8 cellular contexts compared by ENCODE assay signal in the genomic region with DNA sequence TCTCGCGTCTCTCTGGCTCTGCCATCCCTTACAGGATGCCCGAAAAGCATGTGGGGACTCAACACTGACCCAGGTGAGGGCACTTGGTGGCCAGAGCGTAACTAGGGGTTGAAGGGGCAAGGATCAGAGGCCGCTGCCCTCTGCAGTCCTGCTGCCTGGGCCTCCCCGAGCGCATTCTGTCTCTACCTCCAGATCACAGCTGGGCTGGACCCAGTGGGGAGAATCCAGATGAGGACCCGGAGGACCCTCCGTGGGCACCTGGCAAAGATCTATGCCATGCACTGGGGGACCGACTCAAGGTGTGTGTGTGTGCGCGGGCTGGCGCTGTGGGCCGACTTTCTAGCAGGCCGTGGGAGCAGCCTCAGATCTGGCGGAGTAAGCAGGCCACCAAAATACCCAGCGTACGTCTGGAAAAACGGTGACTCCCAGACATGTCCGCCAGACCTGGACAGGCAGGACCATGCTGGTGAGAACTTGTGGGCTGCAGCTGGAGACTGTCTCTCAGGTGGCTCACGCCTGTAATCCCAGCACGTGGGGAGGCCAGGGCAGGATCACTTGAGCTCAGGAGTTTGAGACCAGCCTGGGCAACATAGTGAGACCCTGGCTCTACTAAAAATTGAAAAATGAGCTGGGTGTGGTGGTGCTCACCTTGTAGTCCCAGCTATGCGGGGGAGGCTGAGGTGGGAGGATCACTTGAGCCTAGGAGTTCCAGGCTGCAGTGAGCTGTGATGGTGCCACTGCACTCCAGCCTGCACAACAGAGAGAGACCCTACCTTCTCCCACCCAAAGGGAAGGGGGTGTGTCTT. TPM values are rescaled to one million over a fixed set of nuclear protein-coding genes. Genes with fewer than 3 reads are reported as not detected.
DNase-seq lines count a peak whose midpoint lies in the region; ATAC-seq and TF ChIP-seq lines count a peak whose summit lies in the region.

No MANE protein-coding gene starts in this region.

- H3K9ac ChIP-seq in neuronal stem cell (ENCODE audit: low read depth, low read length, poor library complexity), result peak overlapping the region; percentile 77

- ATAC-seq in HG02798 (IDR thresholded peaks at IDR 0.05; ENCODE audit: poor library complexity, unreplicated experiment) (no peak), GM19023 (IDR thresholded peaks at IDR 0.05; ENCODE audit: unreplicated experiment) (no peak)

- peak overlapping the region; percentile 71 to 80 for H3K4me3 Mint-ChIP-seq in CD14-positive monocyte

- peaks cover 0 to 2% (median 0%) of the 10 kb centered on the region in 7 donors for H3K9me3 Mint-ChIP-seq in CD14-positive monocyte

- intact Hi-C loops in CD14-positive monocyte (cut with micrococcal nuclease), result loop anchor here in 1 of 2 donors (10.0 kb wide), 2 partner anchors 242 to 552 kb away; partner anchors contain the start of genes MBLAC1 and PPP1R35

- H3K9me3 ChIP-seq in Peyer's patch (no peaks in the 10 kb centered on the region), neuronal stem cell (replicated peaks in 1 of 2; ENCODE audit: control insufficient read depth in 2 of 2, insufficient read depth in 1 of 2, low read depth in 1 of 2, low read length in 2 of 2) (peaks cover 0 to under 1% of the 10 kb centered on the region in 2 donors)

- peak overlapping the region; percentile 95 to 97 (median 96) for H3K27ac ChIP-seq in Peyer's patch
- H3K27ac ChIP-seq in epithelial cell of prostate, result peak overlapping the region; percentile 87
- peak overlapping the region; percentile 36 for H3K27ac ChIP-seq in neuronal stem cell (replicated peaks; ENCODE audit: low read length)

- H2BK15ac ChIP-seq in neuronal stem cell (ENCODE audit: low read length), result no peak overlapping the region

- H3K18ac ChIP-seq in neuronal stem cell (ENCODE audit: low read length), result peak overlapping the region; percentile 27

- no peak overlapping the region for H4K91ac ChIP-seq in neuronal stem cell (ENCODE audit: low read depth, low read length, poor library complexity)

- no peak overlapping the region for H2BK12ac ChIP-seq in neuronal stem cell (ENCODE audit: low read length)

- no peak overlapping the region for H2AK5ac ChIP-seq in neuronal stem cell (ENCODE audit: low read depth, low read length)

- no peak overlapping the region for H2BK5ac ChIP-seq in neuronal stem cell (ENCODE audit: low read length)

- H3K79me1 ChIP-seq in neuronal stem cell (ENCODE audit: low read depth, low read length), result peaks cover 20% of the 10 kb centered on the region

- H3K14ac ChIP-seq in neuronal stem cell (ENCODE audit: low read length), result no peak overlapping the region

- DNase-seq in CD14-positive monocyte (ENCODE audit: low spot score) (no peak), Peyer's patch (peak in 1 of 3 donors; percentile 52), epithelial cell of prostate (ENCODE audit: low read depth, low spot score) (no peak), neuronal stem cell (ENCODE audit: low spot score) (no peak), CD1c-positive myeloid dendritic cell (ENCODE audit: extremely low spot score) (no peak), NCI-H345 treated with DMSO at 0.1 percent for 48 hours (lab: John Stamatoyannopoulos, UW; ENCODE audit: unreplicated experiment) (no peak)

- TF ChIP-seq CTCF in CD14-positive monocyte (IDR thresholded peaks at IDR 0.05) (no peak), Peyer's patch (IDR thresholded peaks at IDR 0.05) (no peak)

- H2BK120ac ChIP-seq in neuronal stem cell (ENCODE audit: low read depth, low read length), result no peak overlapping the region

- WGBS in neuronal stem cell (ENCODE audit: extremely low coverage in 2 of 2, insufficient read length in 2 of 2, insufficient replicate concordance in 1 of 2), 2 donors, result no CpG with 5 or more reads among the region's 23 CpGs

- H3K4me1 Mint-ChIP-seq in CD14-positive monocyte, result peaks cover 44% of the 10 kb centered on the region

- peak overlapping the region; percentile 92 for H4K8ac ChIP-seq in neuronal stem cell (ENCODE audit: low read depth, low read length)

- H3K27me3 ChIP-seq in Peyer's patch (no peaks in the 10 kb centered on the region), neuronal stem cell (ENCODE audit: control insufficient read depth in 3 of 3, insufficient read depth in 3 of 3, low read depth in 1 of 3, low read length in 3 of 3) (no peaks in the 10 kb centered on the region)

- H3K4ac ChIP-seq in neuronal stem cell (ENCODE audit: low read length), result no peak overlapping the region

- H3K27me3 Mint-ChIP-seq in CD14-positive monocyte (ENCODE audit: low read depth in 3 of 3), result peaks cover under 1 to 6% (median 1%) of the 10 kb centered on the region in 3 donors

- no peak overlapping the region for H2AFZ ChIP-seq in neuronal stem cell (ENCODE audit: low read length)

- H3K36me3 ChIP-seq in Peyer's patch (peaks cover 0 to 53% (median 0%) of the 10 kb centered on the region in 3 donors), neuronal stem cell (replicated peaks in 1 of 2; ENCODE audit: control insufficient read depth in 2 of 2, insufficient read depth in 2 of 2, low read length in 2 of 2) (peaks cover 27 to 54% of the 10 kb centered on the region in 2 donors)

- peak overlapping the region; percentile 93 for H3K4me2 ChIP-seq in neuronal stem cell (ENCODE audit: insufficient read depth, low read length, poor library complexity, severe bottlenecking)

- no peak for TF ChIP-seq POLR2A in Peyer's patch (IDR thresholded peaks at IDR 0.05)

- peak overlapping the region; percentile 65 for H3K23ac ChIP-seq in neuronal stem cell (ENCODE audit: low read depth, low read length, poor library complexity)

- peaks cover 31 to 48% of the 10 kb centered on the region in 2 donors for H3K36me3 Mint-ChIP-seq in CD14-positive monocyte

- peak overlapping the region in 3 of 4 donors; percentile 73 to 88 (median 83) for H3K4me3 ChIP-seq in Peyer's patch
- H3K4me3 ChIP-seq in neuronal stem cell (ENCODE audit: low read length in 2 of 2), result peak overlapping the region; percentile 15 to 97

- H3K27ac Mint-ChIP-seq in CD14-positive monocyte, result peak overlapping the region; percentile 26 to 93 (median 85)

- H3K4me1 ChIP-seq in Peyer's patch (peaks cover 0 to 36% (median 2%) of the 10 kb centered on the region in 4 donors), neuronal stem cell (ENCODE audit: control insufficient read depth in 2 of 2, insufficient read depth in 1 of 2, low read depth in 1 of 2, low read length in 2 of 2) (peaks cover 3 to 4% of the 10 kb centered on the region in 2 donors)

RNA-seq across cellular contexts. Expression of gene GNB2, which starts 3.2 kb away (rescaled TPM):
- polyA plus RNA-seq in CD14-positive monocyte, result 10 to 100 TPM; 90.0 to 94.6 TPM
- 100 to 1,000 TPM; 123 to 236 (median 172) TPM for total RNA-seq in Peyer's patch
- polyA plus RNA-seq in neuronal stem cell (2013, experiment 1 of 2), result 110 TPM
- polyA plus RNA-seq in neuronal stem cell (2013, experiment 2 of 2), result 110 TPM

RNA-seq across cellular contexts. Expression of gene GIGYF1, which starts 17.3 kb away (rescaled TPM):
- polyA plus RNA-seq in CD14-positive monocyte, result under 1 TPM; 0.30 to 0.34 TPM
- 100 to 1,000 TPM in 1 of 4 donors, 10 to 100 TPM in 3; 41.3 to 126 (median 72.9) TPM for total RNA-seq in Peyer's patch
- 29.2 TPM for polyA plus RNA-seq in neuronal stem cell (2013, experiment 1 of 2)
- 28.5 TPM for polyA plus RNA-seq in neuronal stem cell (2013, experiment 2 of 2)

RNA-seq across cellular contexts. Expression of gene ACTL6B, which starts 20.5 kb away (rescaled TPM):
- polyA plus RNA-seq in CD14-positive monocyte, result not detected
- not detected for total RNA-seq in Peyer's patch
- 0.07 TPM for polyA plus RNA-seq in neuronal stem cell (2013, experiment 1 of 2)
- polyA plus RNA-seq in neuronal stem cell (2013, experiment 2 of 2), result 0.04 TPM

RNA-seq across cellular contexts. Expression of gene POP7, which starts 29.2 kb away (rescaled TPM):
- polyA plus RNA-seq in CD14-positive monocyte, result 10 to 100 TPM; 41.6 to 48.5 TPM
- total RNA-seq in Peyer's patch, result 10 to 100 TPM; 23.9 to 38.1 (median 29.7) TPM
- polyA plus RNA-seq in neuronal stem cell (2013, experiment 1 of 2), result 50.2 TPM
- polyA plus RNA-seq in neuronal stem cell (2013, experiment 2 of 2), result 53.7 TPM

RNA-seq across cellular contexts. Expression of gene TFR2, which starts 35.4 kb away (rescaled TPM):
- polyA plus RNA-seq in CD14-positive monocyte, result under 1 TPM in 1 of 2 donors, not detected in 1; 0.79 TPM
- total RNA-seq in Peyer's patch, result 1 to 10 TPM in 2 of 4 donors, not detected in 2; 1.6 to 2.5 TPM
- 0.53 TPM for polyA plus RNA-seq in neuronal stem cell (2013, experiment 1 of 2)
- polyA plus RNA-seq in neuronal stem cell (2013, experiment 2 of 2), result 0.47 TPM

Comparison
In these comparisons a context has a peak if more than half of its experiments do, and no peak if none do; other contexts are left out.
1. H3K27ac ChIP-seq: peak in every context shown above with its lines; median percentile 96 in Peyer's patch; 87 in epithelial cell of prostate; 36 in neuronal stem cell.